Comparison of ENCODE assay signal across 11 cellular contexts in the genomic region with DNA sequence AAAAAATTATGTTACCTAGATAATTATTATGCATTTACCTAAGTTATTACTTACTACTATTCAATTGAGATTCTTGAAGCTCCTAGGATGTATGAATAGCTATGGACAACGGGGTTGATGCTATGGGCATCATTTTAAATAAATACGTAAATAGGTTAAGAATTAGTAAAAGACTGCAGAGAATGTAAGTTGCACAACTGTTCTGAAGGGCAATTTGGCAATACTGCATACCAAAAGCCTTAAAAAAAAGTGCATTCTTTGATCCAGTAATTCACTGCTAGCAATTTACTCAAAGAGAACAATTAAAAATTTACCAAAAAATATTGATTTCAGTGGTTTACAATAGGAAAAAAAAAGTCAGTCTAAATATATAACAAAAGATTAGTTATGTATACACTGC. TPM values are rescaled to one million over a fixed set of nuclear protein-coding genes. Genes with fewer than 3 reads are reported as not detected.
DNase-seq lines count a peak whose midpoint lies in the region; ATAC-seq and TF ChIP-seq lines count a peak whose summit lies in the region.
"Had no signal": no experiment of that assay in that cellular context is flagged by ENCODE, and none has a peak within 500 bp of the region (broad histone marks: within the 10 kb centered on the region; RNA-seq: fewer than 3 reads in every experiment).

No MANE protein-coding gene starts in this region.

- peak overlapping the region in 4 of 11 experiments; percentile 93 to 99 (median 98); a peak in 6 of 22 replicates for H3K9ac ChIP-seq in BLaER1 treated with 17β-estradiol and CSF1 and Interleukin-3, amounts not matched to agents 10 nM and 100 nM
- no peak overlapping the region for H3K9ac ChIP-seq in HUES64 (ENCODE audit: low read depth, low read length)

- H3K4me2 ChIP-seq in BLaER1 treated with 17β-estradiol and CSF1 and Interleukin-3, amounts not matched to agents 10 nM and 100 nM: peak overlapping the region; percentile 20 to 99 (median 86); a peak in 18 of 22 replicates

- peaks cover 50 to 64% (median 60%) of the 10 kb centered on the region in 11 experiments for H3K36me3 ChIP-seq in BLaER1 treated with 17β-estradiol and CSF1 and Interleukin-3, amounts not matched to agents 10 nM and 100 nM
- H3K36me3 ChIP-seq in HUES64 (ENCODE audit: insufficient read depth, low read length): peaks cover 37% of the 10 kb centered on the region
- H3K36me3 ChIP-seq in thyroid gland: peaks cover 12 to 14% of the 10 kb centered on the region in 2 donors

- H3K4me1 Mint-ChIP-seq in MCF 10A (ENCODE audit: insufficient read depth, unreplicated experiment) (peaks cover 28% of the 10 kb centered on the region), natural killer cell (peaks cover 55 to 75% of the 10 kb centered on the region in 2 donors)

- 74% methylated on average over 2 of the region's 2 CpGs for WGBS in HUES64
- WGBS in thyroid gland, 2 donors: 51 to 78% methylated on average over 2 of the region's 2 CpGs

- DNase-seq in MCF 10A (ENCODE audit: unreplicated experiment) (peak; percentile 68), natural killer cell (no peak), thyroid gland (no peak), NCI-H1694 (lab: John Stamatoyannopoulos, UW) (no peak)
- DNase-seq: activated B cell treated with CpG ODN at 0.5 μM for 24 hours, substantia nigra had no signal

- H4K20me1 ChIP-seq in BLaER1 treated with 17β-estradiol and CSF1 and Interleukin-3, amounts not matched to agents 10 nM and 100 nM: peaks cover 23 to 74% (median 52%) of the 10 kb centered on the region in 11 experiments

- TF ChIP-seq CTCF in MCF 10A (IDR thresholded peaks at IDR 0.05; ENCODE audit: unreplicated experiment): no peak
- TF ChIP-seq CTCF in natural killer cell (IDR thresholded peaks at IDR 0.05): no peak
- TF ChIP-seq CTCF in thyroid gland (IDR thresholded peaks at IDR 0.05): no peak

- H3K4me3 Mint-ChIP-seq in MCF 10A (ENCODE audit: unreplicated experiment): peak overlapping the region; percentile 100
- peak overlapping the region; percentile 99 for H3K4me3 Mint-ChIP-seq in natural killer cell

- ATAC-seq in natural killer cell (no peak), HG02840 (IDR thresholded peaks at IDR 0.05; ENCODE audit: low FRiP score, unreplicated experiment) (no peak), GM19351 (IDR thresholded peaks at IDR 0.05; ENCODE audit: unreplicated experiment) (no peak)

- intact Hi-C loops in MCF 10A (cut with micrococcal nuclease): loop anchor here (10.0 kb wide), 1 partner anchor 753 kb away; a partner anchor contains a TSS
- intact Hi-C loops in natural killer cell (cut with micrococcal nuclease): no loop called here
- intact Hi-C loops in thyroid gland (cut with DNase I): no loop called here

- no peak overlapping the region for H3K27ac Mint-ChIP-seq in MCF 10A (ENCODE audit: low read depth, unreplicated experiment)
- peak overlapping the region in 1 of 2 donors; percentile 92 for H3K27ac Mint-ChIP-seq in natural killer cell
- H3K27ac Mint-ChIP-seq: activated B cell treated with CpG ODN at 0.5 μM for 24 hours had no signal

- peaks cover 57% of the 10 kb centered on the region for H3K36me3 Mint-ChIP-seq in MCF 10A (ENCODE audit: insufficient read depth, unreplicated experiment)
- peaks cover 11% of the 10 kb centered on the region for H3K36me3 Mint-ChIP-seq in natural killer cell

- no TSS peak for BruUV-seq in MCF 10A (replicated peaks; lab: Mats Ljungman, UMichigan)

- no peak for TF ChIP-seq POLR2A in thyroid gland (IDR thresholded peaks at IDR 0.05)

- H3K9me3 ChIP-seq in BLaER1 treated with 17β-estradiol and CSF1 and Interleukin-3, amounts not matched to agents 10 nM and 100 nM (replicated peaks in 1 of 11): no peaks in the 10 kb centered on the region
- H3K9me3 ChIP-seq in HUES64 (ENCODE audit: insufficient read depth, low read depth, low read length) (no peaks in the 10 kb centered on the region), thyroid gland (no peaks in the 10 kb centered on the region)

- CTCF ChIA-PET in MCF 10A (lab: Yijun Ruan, JAX): interaction anchor here (0.6 to 4.8 kb wide), 13 partner anchors 8 to 1036 kb away, joined by 3 to 32 read pairs (median 8); no protein-coding TSS in a partner anchor

- H3K9me3 Mint-ChIP-seq in MCF 10A (ENCODE audit: unreplicated experiment): no peaks in the 10 kb centered on the region
- no peaks in the 10 kb centered on the region for H3K9me3 Mint-ChIP-seq in natural killer cell
- H3K9me3 Mint-ChIP-seq: activated B cell treated with CpG ODN at 0.5 μM for 24 hours had no signal

- peak overlapping the region in 5 of 10 experiments; percentile 82 to 99 (median 98); a peak in 10 of 20 replicates for H3K4me3 ChIP-seq in BLaER1 treated with 17β-estradiol and CSF1 and Interleukin-3, amounts not matched to agents 10 nM and 100 nM
- 0 out of 2 replicates have a peak overlapping the region, but pooled peaks have one; percentile 75 for H3K4me3 ChIP-seq in HUES64 (ENCODE audit: low read length)
- no peak overlapping the region for H3K4me3 ChIP-seq in thyroid gland (replicated peaks in 1 of 3)

- POLR2A ChIA-PET in MCF 10A (lab: Yijun Ruan, JAX): interaction anchor here (0.6 to 7.4 kb wide), 9 partner anchors 11 to 454 kb away, joined by 3 to 67 read pairs (median 4); a partner anchor contains a TSS

- H3K27me3 Mint-ChIP-seq in MCF 10A (ENCODE audit: insufficient read depth, unreplicated experiment) (no peaks in the 10 kb centered on the region), natural killer cell (ENCODE audit: low read depth in 2 of 2) (no peaks in the 10 kb centered on the region)
- H3K27me3 Mint-ChIP-seq: activated B cell treated with CpG ODN at 0.5 μM for 24 hours had no signal

- no peak overlapping the region for H3K27ac ChIP-seq in BLaER1 treated with 17β-estradiol and CSF1 and Interleukin-3, amounts not matched to agents 10 nM and 100 nM
- H3K27ac ChIP-seq in HUES64 (ENCODE audit: low read depth, low read length): no peak overlapping the region
- peak overlapping the region in 1 of 3 donors; percentile 95 for H3K27ac ChIP-seq in thyroid gland

- no peaks in the 10 kb centered on the region for H3K27me3 ChIP-seq in BLaER1 treated with 17β-estradiol and CSF1 and Interleukin-3, amounts not matched to agents 10 nM and 100 nM
- H3K27me3 ChIP-seq in HUES64 (ENCODE audit: insufficient read depth, low read length) (peaks cover 9% of the 10 kb centered on the region), thyroid gland (no peaks in the 10 kb centered on the region)

- H3K4me1 ChIP-seq in BLaER1 treated with 17β-estradiol and CSF1 and Interleukin-3, amounts not matched to agents 10 nM and 100 nM: peaks cover 24 to 69% (median 46%) of the 10 kb centered on the region in 10 experiments
- H3K4me1 ChIP-seq in HUES64 (ENCODE audit: insufficient read depth, low read length) (peaks cover 32% of the 10 kb centered on the region), thyroid gland (peaks cover 32% of the 10 kb centered on the region in 2 donors)

RNA-seq across cellular contexts. Expression of a gene that starts 3.5 kb away (rescaled TPM):
- 92.0 TPM for polyA plus RNA-seq in HUES64 (2013, experiment 1 of 2)
- 98.6 TPM for polyA plus RNA-seq in HUES64 (2013, experiment 2 of 2)
- 195 and 240 TPM in 2 replicates for total RNA-seq in MCF 10A (2022)
- total RNA-seq in natural killer cell: 100 to 1,000 TPM; 103 to 120 (median 113) TPM
- total RNA-seq in thyroid gland: 100 to 1,000 TPM in 2 of 4 donors, 10 to 100 TPM in 2; 70.5 to 158 (median 95.7) TPM

RNA-seq across cellular contexts. Expression of a gene that starts 21.0 kb away (rescaled TPM):
- not detected for polyA plus RNA-seq in HUES64 (2013, experiment 1 of 2)
- polyA plus RNA-seq in HUES64 (2013, experiment 2 of 2): not detected
- total RNA-seq in MCF 10A (2022) (not detected in 2 replicates), natural killer cell (not detected), thyroid gland (not detected)
- total RNA-seq: activated B cell treated with CpG ODN at 0.5 μM for 24 hours, omental fat pad had no signal

RNA-seq across cellular contexts. Expression of a gene that starts 41.8 kb away (rescaled TPM):
- not detected for polyA plus RNA-seq in HUES64 (2013, experiment 1 of 2)
- not detected for polyA plus RNA-seq in HUES64 (2013, experiment 2 of 2)
- total RNA-seq in MCF 10A (2022): 4.9 and 8.7 TPM in 2 replicates
- total RNA-seq in natural killer cell: 10 to 100 TPM; 10.4 to 21.7 (median 14.8) TPM
- total RNA-seq in thyroid gland: 1 to 10 TPM; 3.5 to 9.8 (median 4.5) TPM
